Comparison of ENCODE assay signal across 18 cellular contexts in genomic region chr7:9776900-9777299, GRCh38.
"Had no signal": no experiment of that assay in that cellular context is flagged by ENCODE, and none has a peak within 500 bp of the region (broad histone marks: within the 10 kb centered on the region; RNA-seq: fewer than 3 reads in every experiment).

No MANE protein-coding gene starts in this region.

- FAIRE-seq: endometrium, frontal cortex had no signal

- H3K27me3 ChIP-seq: colonic mucosa had no signal

- H3K27ac ChIP-seq: colonic mucosa had no signal

- H3K4me3 ChIP-seq: colonic mucosa had no signal

- ATAC-seq: activated CD8-positive, alpha-beta T cell treated with anti-CD3 and anti-CD28 coated beads, Interleukin-2, amount 10 ng/mL, durations not matched to agents 7 days and 5 days; activated naive CD8-positive, alpha-beta T cell treated with anti-CD3 and anti-CD28 coated beads, Interleukin-2, amount 50 U/mL, for 24 hours; left ventricle myocardium superior; natural killer cell treated with Interleukin-12 subunit alpha and Interleukin-12 subunit beta and Interleukin-15 and Interleukin-18, amount 100 ng/mL, for 72 hours; stimulated activated naive B cell treated with anti-CD40 and anti-IgM and Interleukin-4, amounts not matched to agents 10 μg/mL and 1 μg/mL and 100 μg/mL, for 72 hours; T-cell had no signal

- H3K9me3 ChIP-seq: colonic mucosa had no signal

- H3K4me1 ChIP-seq: colonic mucosa had no signal

- DNase-seq: activated CD4-positive, alpha-beta T cell treated with anti-CD3 and anti-CD28 coated beads, Interleukin-2, amount 10 ng/mL, durations not matched to agents 7 days and 5 days; activated CD8-positive, alpha-beta T cell treated with anti-CD3 and anti-CD28 coated beads, Interleukin-2, amount 10 ng/mL, durations not matched to agents 7 days and 5 days; activated effector memory CD4-positive, alpha-beta T cell treated with Interleukin-2 at 50 U/mL for 16 hours; activated naive CD4-positive, alpha-beta T cell treated with anti-CD3 and anti-CD28 coated beads, Interleukin-2, amount 10 ng/mL, durations not matched to agents 7 days and 5 days; activated naive CD8-positive, alpha-beta T cell treated with anti-CD3 and anti-CD28 coated beads, Interleukin-2, amount 50 U/mL, for 24 hours; activated T-cell treated with anti-CD3 and anti-CD28 coated beads, Interleukin-2, amount 50 U/mL, for 48 hours; anterior cingulate cortex; colonic mucosa; immature natural killer cell; kidney glomerular epithelial cell; left ventricle myocardium superior; occipital lobe; retina; stimulated activated naive B cell treated with anti-CD40 and anti-IgM and Interleukin-4, amounts not matched to agents 10 μg/mL and 1 μg/mL and 100 μg/mL, for 72 hours; T-cell had no signal

- H3K36me3 ChIP-seq: colonic mucosa had no signal
